ENCODE assay signal across 16 cellular contexts in genomic region chr7:6151994-6152735, GRCh38. TPM values are rescaled to one million over a fixed set of nuclear protein-coding genes. Genes with fewer than 3 reads are reported as not detected.
DNase-seq lines count a peak whose midpoint lies in the region; ATAC-seq, FAIRE-seq and TF ChIP-seq lines count a peak whose summit lies in the region.
"Had no signal": no experiment of that assay in that cellular context is flagged by ENCODE, and none has a peak within 500 bp of the region (broad histone marks: within the 10 kb centered on the region; RNA-seq: fewer than 3 reads in every experiment).

No MANE protein-coding gene starts in this region.

- SMC1A ChIA-PET in GM12878 (lab: Charles Lee; ENCODE audit: uncharacterized antibody, unreplicated experiment): interaction anchor here (1.0 to 1.2 kb wide), 2 partner anchors 44 to 118 kb away, joined by 3 to 4 read pairs; no protein-coding TSS in a partner anchor

- H3K4me2 ChIP-seq in mammary epithelial cell (ENCODE audit: insufficient read depth, low read depth, low read length) (no peak overlapping the region), GM12878 (ENCODE audit: control insufficient read depth, insufficient read depth) (no peak overlapping the region), osteoblast (ENCODE audit: insufficient read depth, low read length) (no peak overlapping the region), GM23248 (ENCODE audit: unreplicated experiment) (no peak overlapping the region)
- H3K4me2 ChIP-seq: BLaER1 had no signal

- H3K4me1 ChIP-seq in mammary epithelial cell (ENCODE audit: insufficient read depth, low read length) (no peaks in the 10 kb centered on the region), GM12878 (ENCODE audit: control insufficient read depth, insufficient read depth, low read length) (no peaks in the 10 kb centered on the region), osteoblast (ENCODE audit: insufficient read depth, low read length) (no peaks in the 10 kb centered on the region), GM23248 (ENCODE audit: insufficient read depth) (no peaks in the 10 kb centered on the region)
- no peaks in the 10 kb centered on the region for H3K4me1 ChIP-seq in effector memory CD4-positive, alpha-beta T cell (ENCODE audit: control insufficient read depth, insufficient read depth, low read length, poor library complexity, severe bottlenecking)
- H3K4me1 ChIP-seq: BLaER1 had no signal

- H3K9ac ChIP-seq in mammary epithelial cell (ENCODE audit: insufficient read depth, low read length) (no peak overlapping the region), GM12878 (ENCODE audit: control insufficient read depth, insufficient read depth, low read length) (no peak overlapping the region), GM23248 (no peak overlapping the region)
- H3K9ac ChIP-seq: BLaER1 had no signal

- H3K36me3 Mint-ChIP-seq in MCF 10A (ENCODE audit: insufficient read depth, unreplicated experiment): peaks cover 70% of the 10 kb centered on the region
- H3K36me3 Mint-ChIP-seq in osteocyte (ENCODE audit: unreplicated experiment): peaks cover 52% of the 10 kb centered on the region

- 82% methylated on average over 27 of the region's 29 CpGs for WGBS in mammary epithelial cell (ENCODE audit: low coverage, missing lambda C conversion rate)
- WGBS in GM12878 (ENCODE audit: insufficient coverage, insufficient replicate concordance, low lambda C conversion rate, missing lambda C conversion rate): 97% methylated on average over 29 of the region's 29 CpGs
- WGBS in GM23248 (ENCODE audit: low coverage in 1 of 2, low lambda C conversion rate in 2 of 2, missing lambda C conversion rate in 2 of 2), 2 experiments: 89 to 92% methylated on average over 26 to 29 of the region's 29 CpGs

- H3K27ac Mint-ChIP-seq in MCF 10A (ENCODE audit: low read depth, unreplicated experiment) (peak overlapping the region; percentile 63), osteocyte (ENCODE audit: unreplicated experiment) (no peak overlapping the region)

- H3F3A ChIP-seq in GM23248 (ENCODE audit: insufficient read depth): 0 out of 2 replicates have a peak, but pooled peaks cover 13% of the 10 kb centered on the region

- H3K27ac ChIP-seq in mammary epithelial cell (ENCODE audit: insufficient read depth, low read depth, low read length) (no peak overlapping the region), GM12878 (ENCODE audit: control insufficient read depth, insufficient read depth) (no peak overlapping the region), osteoblast (ENCODE audit: low read depth, low read length) (no peak overlapping the region), GM23248 (no peak overlapping the region)
- H3K27ac ChIP-seq in effector memory CD4-positive, alpha-beta T cell (ENCODE audit: insufficient read depth, low read length, poor library complexity, severe bottlenecking): no peak overlapping the region
- H3K27ac ChIP-seq: 22Rv1, BLaER1 had no signal

- no peaks in the 10 kb centered on the region for H3K9me2 ChIP-seq in GM23248 (ENCODE audit: insufficient read depth)

- no peaks in the 10 kb centered on the region for H3K27me3 ChIP-seq in mammary epithelial cell (ENCODE audit: insufficient read depth, low read length)
- no peaks in the 10 kb centered on the region for H3K27me3 ChIP-seq in GM12878 (replicated peaks in 1 of 2; ENCODE audit: control insufficient read depth in 2 of 2, insufficient read depth in 2 of 2, low read length in 1 of 2)
- H3K27me3 ChIP-seq in osteoblast (ENCODE audit: insufficient read depth, low read length): no peaks in the 10 kb centered on the region
- H3K27me3 ChIP-seq in GM23248 (replicated peaks; ENCODE audit: insufficient read depth): no peaks in the 10 kb centered on the region
- H3K27me3 ChIP-seq in effector memory CD4-positive, alpha-beta T cell (replicated peaks; ENCODE audit: control insufficient read depth, insufficient read depth, low read length, poor library complexity, severe bottlenecking): no peaks in the 10 kb centered on the region
- H3K27me3 ChIP-seq: BLaER1 had no signal

- DNase-seq in MCF 10A (ENCODE audit: unreplicated experiment): no peak
- DNase-seq in mammary epithelial cell: no peak
- no peak for DNase-seq in GM12878 (ENCODE audit: low read depth, low spot score)
- peak; percentile 85 for DNase-seq in osteoblast (ENCODE audit: insufficient read length, low spot score, missing footprints)
- DNase-seq in urothelium cell line (ENCODE audit: low spot score): no peak
- no peak for DNase-seq in GM23248
- no peak for DNase-seq in effector memory CD4-positive, alpha-beta T cell
- no peak for DNase-seq in osteocyte (ENCODE audit: extremely low spot score, unreplicated experiment)
- DNase-seq: CD4-positive, alpha-beta memory T cell; DMS153; DMS79; GDM1; HCEC 1CT had no signal

- H2AFZ ChIP-seq in mammary epithelial cell (ENCODE audit: low read depth, low read length) (no peak overlapping the region), GM12878 (ENCODE audit: control insufficient read depth, low read depth, low read length) (no peak overlapping the region), osteoblast (ENCODE audit: low read length) (no peak overlapping the region), GM23248 (no peak overlapping the region)

- CTCF ChIA-PET in MCF 10A (lab: Yijun Ruan, JAX) (interaction anchor here (0.9 kb wide), 2 partner anchors 8 to 298 kb away, joined by 3 to 6 read pairs; no protein-coding TSS in a partner anchor), mammary epithelial cell (lab: Charles Lee; ENCODE audit: low non-redundant PET) (no interaction called here), GM12878 (lab: Yijun Ruan, JAX) (interaction anchor here (1.4 kb wide), 1 partner anchor 119 kb away, joined by 3 read pairs; no protein-coding TSS in a partner anchor)

- H3K4me3 ChIP-seq in mammary epithelial cell (replicated peaks in 1 of 3; ENCODE audit: insufficient read depth in 1 of 3, low read depth in 2 of 3, low read length in 3 of 3): no peak overlapping the region
- H3K4me3 ChIP-seq in GM12878: no peak overlapping the region
- no peak overlapping the region for H3K4me3 ChIP-seq in osteoblast (ENCODE audit: insufficient read depth, low read length)
- H3K4me3 ChIP-seq in GM23248: no peak overlapping the region
- no peak overlapping the region for H3K4me3 ChIP-seq in effector memory CD4-positive, alpha-beta T cell (ENCODE audit: insufficient read depth, low read depth, low read length, poor library complexity, severe bottlenecking)
- H3K4me3 ChIP-seq: BLaER1 had no signal

- no peaks in the 10 kb centered on the region for H3K27me3 Mint-ChIP-seq in MCF 10A (ENCODE audit: insufficient read depth, unreplicated experiment)
- H3K27me3 Mint-ChIP-seq in osteocyte (ENCODE audit: unreplicated experiment): no peaks in the 10 kb centered on the region
- H3K27me3 Mint-ChIP-seq: CD4-positive, alpha-beta memory T cell had no signal

- no peaks in the 10 kb centered on the region for H3K9me3 ChIP-seq in mammary epithelial cell (replicated peaks; ENCODE audit: insufficient read depth, low read length)
- no peaks in the 10 kb centered on the region for H3K9me3 ChIP-seq in GM12878 (replicated peaks; ENCODE audit: control insufficient read depth, insufficient read depth, low read length)
- no peaks in the 10 kb centered on the region for H3K9me3 ChIP-seq in osteoblast (ENCODE audit: low read depth, low read length)
- no peaks in the 10 kb centered on the region for H3K9me3 ChIP-seq in GM23248 (ENCODE audit: low read depth)
- no peaks in the 10 kb centered on the region for H3K9me3 ChIP-seq in effector memory CD4-positive, alpha-beta T cell (ENCODE audit: control insufficient read depth, low read length)
- H3K9me3 ChIP-seq: BLaER1 had no signal

- H3K4me1 Mint-ChIP-seq in MCF 10A (ENCODE audit: insufficient read depth, unreplicated experiment): no peaks in the 10 kb centered on the region
- no peaks in the 10 kb centered on the region for H3K4me1 Mint-ChIP-seq in osteocyte (ENCODE audit: unreplicated experiment)
- H3K4me1 Mint-ChIP-seq: CD14-positive monocyte; CD4-positive, alpha-beta memory T cell had no signal

- FAIRE-seq in GM12878 (lab: Jason Lieb, UNC) (no peak), urothelium cell line (lab: Jason Lieb, UNC) (peak; percentile 98)

- in situ Hi-C loops in mammary epithelial cell (cut with MboI; ENCODE audit: low sequenced_read_pairs in 2 of 2) (no loop called here), GM12878 (cut with MboI) (no loop called here), GM23248 (cut with MboI) (no loop called here)

- dilution Hi-C loops in mammary epithelial cell (cut with HindIII; ENCODE audit: low sequenced_read_pairs): no loop called here

- intact Hi-C loops in MCF 10A (cut with micrococcal nuclease): no loop called here
- intact Hi-C loops in mammary epithelial cell (cut with micrococcal nuclease): no loop called here
- intact Hi-C loops in GM12878 (cut with micrococcal nuclease; ENCODE audit: unreplicated experiment): no loop called here

- no peak for ATAC-seq in GM12878

- H4K20me1 ChIP-seq in mammary epithelial cell (ENCODE audit: insufficient read depth, low read length) (no peaks in the 10 kb centered on the region), GM12878 (ENCODE audit: control insufficient read depth, insufficient read depth) (no peaks in the 10 kb centered on the region), osteoblast (ENCODE audit: insufficient read depth, low read length) (no peaks in the 10 kb centered on the region), GM23248 (ENCODE audit: insufficient read depth) (no peaks in the 10 kb centered on the region)

- H3K9me3 Mint-ChIP-seq in MCF 10A (ENCODE audit: unreplicated experiment): no peaks in the 10 kb centered on the region
- H3K9me3 Mint-ChIP-seq in osteocyte (ENCODE audit: unreplicated experiment): no peaks in the 10 kb centered on the region
- H3K9me3 Mint-ChIP-seq: CD4-positive, alpha-beta memory T cell had no signal

- POLR2A ChIA-PET in MCF 10A (lab: Yijun Ruan, JAX): no interaction called here
- POLR2A ChIA-PET in GM12878 (lab: Charles Lee): interaction anchor here (1.1 kb wide), 1 partner anchor 10 kb away, joined by 4 read pairs; no protein-coding TSS in a partner anchor

- no peak overlapping the region for H3K4me3 Mint-ChIP-seq in MCF 10A (ENCODE audit: unreplicated experiment)
- no peak overlapping the region for H3K4me3 Mint-ChIP-seq in osteocyte (ENCODE audit: unreplicated experiment)
- H3K4me3 Mint-ChIP-seq: CD14-positive monocyte; CD4-positive, alpha-beta memory T cell had no signal

- no peaks in the 10 kb centered on the region for H3K79me2 ChIP-seq in mammary epithelial cell (ENCODE audit: insufficient read depth, low read length)
- no peaks in the 10 kb centered on the region for H3K79me2 ChIP-seq in GM12878 (ENCODE audit: control insufficient read depth, insufficient read depth, low read length)
- no peaks in the 10 kb centered on the region for H3K79me2 ChIP-seq in osteoblast (ENCODE audit: insufficient read depth, low read length)
- H3K79me2 ChIP-seq in GM23248 (ENCODE audit: insufficient read depth): no peaks in the 10 kb centered on the region

- RAD21 ChIA-PET in GM12878 (lab: Charles Lee; ENCODE audit: unreplicated experiment): no interaction called here

- H3K36me3 ChIP-seq in mammary epithelial cell (ENCODE audit: insufficient read depth, low read length) (peaks cover 15% of the 10 kb centered on the region), GM12878 (ENCODE audit: control insufficient read depth in 2 of 2, insufficient read depth in 2 of 2, low read length in 1 of 2) (peaks cover 7 to 25% of the 10 kb centered on the region in 2 experiments), osteoblast (ENCODE audit: insufficient read depth, low read length) (peaks cover 68% of the 10 kb centered on the region), GM23248 (ENCODE audit: low read depth) (peaks cover 50% of the 10 kb centered on the region; the same call in 1 of the 2 replicates)
- H3K36me3 ChIP-seq in effector memory CD4-positive, alpha-beta T cell (ENCODE audit: control insufficient read depth, insufficient read depth, low read length): peaks cover 90% of the 10 kb centered on the region

- no peak for TF ChIP-seq RAD21 in GM12878 (IDR thresholded peaks at IDR 0.05; ENCODE audit: insufficient read depth, low read depth, low read length)

- no peak for TF ChIP-seq EP300 in GM12878 (IDR thresholded peaks at IDR 0.05; ENCODE audit: borderline replicate concordance in 1 of 2, control insufficient read depth in 1 of 2, low read depth in 2 of 2, low read length in 2 of 2)

- no TSS peak for BruUV-seq in MCF 10A (replicated peaks; lab: Mats Ljungman, UMichigan)
- no TSS peak for BruUV-seq in mammary epithelial cell (replicated peaks; lab: Mats Ljungman, UMichigan)
- no TSS peak for BruUV-seq in GM12878 (replicated peaks; lab: Mats Ljungman, UMichigan)

- TF ChIP-seq CTCF in MCF 10A (IDR thresholded peaks at IDR 0.05; ENCODE audit: unreplicated experiment) (no peak), mammary epithelial cell (conservative IDR thresholded peaks at IDR 0.05 in 1 of 2, IDR thresholded peaks at IDR 0.05 in 1 of 2; ENCODE audit: extremely low read depth in 1 of 2, insufficient read depth in 1 of 2, low read depth in 1 of 2, low read length in 2 of 2) (no peak), GM12878 (IDR thresholded peaks at IDR 0.05 in 2 of 3, conservative IDR thresholded peaks at IDR 0.05 in 1 of 3; ENCODE audit: control insufficient read depth in 2 of 3, extremely low read depth in 1 of 3, insufficient read depth in 1 of 3, low read depth in 3 of 3, low read length in 3 of 3) (no peak), osteoblast (IDR thresholded peaks at IDR 0.05; ENCODE audit: extremely low read depth, low read depth, low read length) (no peak), osteocyte (IDR thresholded peaks at IDR 0.05) (no peak)

- 0 out of 2 replicates have a peak, but pooled peaks have one; percentile 21 for TF ChIP-seq POLR2A in GM12878 (IDR thresholded peaks at IDR 0.05; ENCODE audit: low read depth, low read length)

RNA-seq across cellular contexts. Expression of gene USP42, which starts 47.4 kb away (rescaled TPM):
- total RNA-seq in MCF 10A (2022) (10.0 and 11.6 TPM in 2 replicates), mammary epithelial cell (1 to 10 TPM; 7.7 to 8.6 TPM), GM12878 (2014; rRNA removed) (4.0 and 4.1 TPM in 2 replicates), GM12878 (2014; rRNA removed; fragmentation: Illumina TruSeq; extraction: Trizol) (4.2 and 4.3 TPM in 2 replicates), GM12878 (2021) (9.2 and 9.9 TPM in 2 replicates), osteoblast (6.8 and 8.0 TPM in 2 replicates), osteocyte (14.2 and 14.6 TPM in 2 replicates)
- polyA plus RNA-seq in mammary epithelial cell (2.3 TPM), GM12878 (2011; rRNA removed) (4.9 and 5.5 TPM in 2 replicates), GM12878 (2014; fragmentation: Illumina TruSeq; extraction: Trizol) (7.9 TPM in 2 replicates), GM12878 (2014; fragmentation: Nextera tagmentation; extraction: Ambion mirVana) (1 to 10 TPM; 1.9 to 2.2 TPM), GM12878 (2014; rRNA removed) (5.3 and 5.8 TPM in 2 replicates), GM12878 (2016; fragmentation: Nextera tagmentation; extraction: Ambion mirVana) (1 to 10 TPM; 5.9 to 6.2 TPM), GM23248 (2016; fragmentation: Nextera tagmentation; extraction: Ambion mirVana) (4.0 and 5.9 TPM in 2 replicates)
- 7.7 TPM for polyA minus RNA-seq in mammary epithelial cell
- total RNA-seq in GM12878 (2013; cell fraction: nucleolus; rRNA removed): 15.1 and 16.4 TPM in 2 replicates
- polyA plus RNA-seq in GM12878 (2011; ENCODE audit: low read depth): 3.4 TPM
- 3.9 and 4.4 TPM in 2 replicates for polyA plus RNA-seq in GM12878 (2011; cell fraction: cytosol; rRNA removed)
- polyA plus RNA-seq in GM12878 (2011; cell fraction: nucleus; rRNA removed): 8.2 and 10.9 TPM in 2 replicates
- polyA plus RNA-seq in GM12878 (2012): 4.6 and 6.0 TPM in 2 replicates
- polyA minus RNA-seq in GM12878 (2011; rRNA and poly(A)+ RNA removed): 4.3 and 5.2 TPM in 2 replicates
- polyA minus RNA-seq in GM12878 (2011; cell fraction: cytosol; rRNA and poly(A)+ RNA removed): 3.3 and 3.7 TPM in 2 replicates
- 3.7 and 6.7 TPM in 2 replicates for polyA minus RNA-seq in GM12878 (2011; cell fraction: nucleus; rRNA and poly(A)+ RNA removed)
- total RNA-seq in GM23248 (2014; rRNA removed; shearing (Covaris generic)): 5.3 and 5.7 TPM in 2 replicates
